ENCODE assay signal across 12 cellular contexts in genomic region chr15:98745650-98746374, GRCh38.
DNase-seq lines count a peak whose midpoint lies in the region; ATAC-seq, FAIRE-seq and TF ChIP-seq lines count a peak whose summit lies in the region.
"Had no signal": no experiment of that assay in that cellular context is flagged by ENCODE, and none has a peak within 500 bp of the region (broad histone marks: within the 10 kb centered on the region; RNA-seq: fewer than 3 reads in every experiment).

No MANE protein-coding gene starts in this region.

- H3K36me3 ChIP-seq in mammary epithelial cell (ENCODE audit: insufficient read depth, low read length) = no peaks in the 10 kb centered on the region
- no peaks in the 10 kb centered on the region for H3K36me3 ChIP-seq in naive thymus-derived CD4-positive, alpha-beta T cell (ENCODE audit: control insufficient read depth in 2 of 3, insufficient read depth in 3 of 3, low read length in 3 of 3)
- H3K36me3 ChIP-seq: esophagus muscularis mucosa, prostate gland had no signal

- TF ChIP-seq POLR2A in GM12891 (IDR thresholded peaks at IDR 0.05; ENCODE audit: low read depth, low read length) = no peak
- TF ChIP-seq POLR2A in GM18505 (IDR thresholded peaks at IDR 0.05; ENCODE audit: borderline replicate concordance, extremely low read depth, insufficient read depth, insufficient read length) = no peak

- peak overlapping the region; percentile 51 for H3K9ac ChIP-seq in mammary epithelial cell (ENCODE audit: insufficient read depth, low read length)

- H3K4me2 ChIP-seq in mammary epithelial cell (ENCODE audit: insufficient read depth, low read depth, low read length) = peak overlapping the region; percentile 70

- POLR2A ChIA-PET in naive thymus-derived CD4-positive, alpha-beta T cell (lab: Charles Lee) = no interaction called here

- no peak for ATAC-seq in naive thymus-derived CD4-positive, alpha-beta T cell
- ATAC-seq in HG02588 (IDR thresholded peaks at IDR 0.05; ENCODE audit: unreplicated experiment) (no peak), GM18505 (IDR thresholded peaks at IDR 0.05; ENCODE audit: unreplicated experiment) (no peak)

- peak overlapping the region; percentile 84 for H3K27ac ChIP-seq in mammary epithelial cell (ENCODE audit: insufficient read depth, low read depth, low read length)
- no peak overlapping the region for H3K27ac ChIP-seq in naive thymus-derived CD4-positive, alpha-beta T cell (ENCODE audit: low read depth, low read length)
- H3K27ac ChIP-seq: esophagus muscularis mucosa, prostate gland had no signal

- H4K20me1 ChIP-seq in mammary epithelial cell (ENCODE audit: insufficient read depth, low read length) = no peaks in the 10 kb centered on the region

- intact Hi-C loops in mammary epithelial cell (cut with micrococcal nuclease) = no loop called here
- intact Hi-C loops in naive thymus-derived CD4-positive, alpha-beta T cell (cut with micrococcal nuclease) = no loop called here

- H3K27me3 ChIP-seq in mammary epithelial cell (ENCODE audit: insufficient read depth, low read length) = no peaks in the 10 kb centered on the region
- H3K27me3 ChIP-seq in naive thymus-derived CD4-positive, alpha-beta T cell (ENCODE audit: control insufficient read depth in 2 of 2, insufficient read depth in 2 of 2, low read length in 2 of 2) = no peaks in the 10 kb centered on the region
- H3K27me3 ChIP-seq: esophagus muscularis mucosa had no signal

- WGBS in mammary epithelial cell (ENCODE audit: low coverage, missing lambda C conversion rate) = 47% methylated on average over 10 of the region's 10 CpGs

- peaks cover 0 to 2% (median 0%) of the 10 kb centered on the region in 11 donors for H3K9me3 Mint-ChIP-seq in naive thymus-derived CD4-positive, alpha-beta T cell
- H3K9me3 Mint-ChIP-seq: stimulated activated naive CD8-positive, alpha-beta T cell treated with anti-CD3 and anti-CD28 coated beads, Interleukin-15, Interleukin-2, amounts not matched to agents 100 ng/mL and 50 ng/mL, for 24 hours had no signal

- H3K79me2 ChIP-seq in mammary epithelial cell (ENCODE audit: insufficient read depth, low read length) = peaks cover 95% of the 10 kb centered on the region

- DNase-seq in GM12891 (ENCODE audit: insufficient read length, low spot score) (no peak), NCI-H526 (lab: John Stamatoyannopoulos, UW) (peak; percentile 7 to 49), mammary epithelial cell (peak; percentile 76), NCI-H1930 (lab: John Stamatoyannopoulos, UW) (no peak)
- DNase-seq in naive thymus-derived CD4-positive, alpha-beta T cell = no peak
- DNase-seq: Caco-2, NCI-H510A treated with DMSO at 0.1 percent for 48 hours had no signal

- in situ Hi-C loops in mammary epithelial cell (cut with MboI; ENCODE audit: low sequenced_read_pairs in 2 of 2) = no loop called here

- no TSS peak for BruUV-seq in mammary epithelial cell (replicated peaks; lab: Mats Ljungman, UMichigan)

- H3K36me3 Mint-ChIP-seq in naive thymus-derived CD4-positive, alpha-beta T cell = peaks cover 0 to 8% (median 0%) of the 10 kb centered on the region in 5 donors

- no peak for TF ChIP-seq CTCF in mammary epithelial cell (conservative IDR thresholded peaks at IDR 0.05 in 1 of 2, IDR thresholded peaks at IDR 0.05 in 1 of 2; ENCODE audit: extremely low read depth in 1 of 2, insufficient read depth in 1 of 2, low read depth in 1 of 2, low read length in 2 of 2)

- peaks cover 48% of the 10 kb centered on the region for H3K4me1 ChIP-seq in mammary epithelial cell (ENCODE audit: insufficient read depth, low read length)
- peaks cover 0 to 21% of the 10 kb centered on the region in 2 donors for H3K4me1 ChIP-seq in naive thymus-derived CD4-positive, alpha-beta T cell (ENCODE audit: control insufficient read depth in 2 of 2, insufficient read depth in 2 of 2, low read length in 2 of 2)
- H3K4me1 ChIP-seq: Caco-2 had no signal

- no peaks in the 10 kb centered on the region for H3K9me3 ChIP-seq in mammary epithelial cell (replicated peaks; ENCODE audit: insufficient read depth, low read length)
- H3K9me3 ChIP-seq in naive thymus-derived CD4-positive, alpha-beta T cell (ENCODE audit: control insufficient read depth in 2 of 3, low read length in 3 of 3) = no peaks in the 10 kb centered on the region
- H3K9me3 ChIP-seq: Caco-2, esophagus muscularis mucosa, prostate gland had no signal

- H3K27me3 Mint-ChIP-seq in naive thymus-derived CD4-positive, alpha-beta T cell = peaks cover 0 to 7% (median 0%) of the 10 kb centered on the region in 5 donors
- H3K27me3 Mint-ChIP-seq: stimulated activated naive CD8-positive, alpha-beta T cell treated with anti-CD3 and anti-CD28 coated beads, Interleukin-15, Interleukin-2, amounts not matched to agents 100 ng/mL and 50 ng/mL, for 24 hours had no signal

- peak overlapping the region in 2 of 9 donors; percentile 1 to 23 for H3K27ac Mint-ChIP-seq in naive thymus-derived CD4-positive, alpha-beta T cell
- H3K27ac Mint-ChIP-seq: stimulated activated naive CD8-positive, alpha-beta T cell treated with anti-CD3 and anti-CD28 coated beads, Interleukin-15, Interleukin-2, amounts not matched to agents 100 ng/mL and 50 ng/mL, for 24 hours had no signal

- H3K4me3 Mint-ChIP-seq in naive thymus-derived CD4-positive, alpha-beta T cell = peak overlapping the region in 6 of 10 donors; percentile 18 to 49 (median 38)
- H3K4me3 Mint-ChIP-seq: stimulated activated naive CD8-positive, alpha-beta T cell treated with anti-CD3 and anti-CD28 coated beads, Interleukin-15, Interleukin-2, amounts not matched to agents 100 ng/mL and 50 ng/mL, for 24 hours had no signal

- no peak overlapping the region for H2AFZ ChIP-seq in mammary epithelial cell (ENCODE audit: low read depth, low read length)

- dilution Hi-C loops in mammary epithelial cell (cut with HindIII; ENCODE audit: low sequenced_read_pairs) = no loop called here

- H3K4me3 ChIP-seq in mammary epithelial cell (replicated peaks in 1 of 3; ENCODE audit: insufficient read depth in 1 of 3, low read depth in 2 of 3, low read length in 3 of 3) = no peak overlapping the region
- no peak overlapping the region for H3K4me3 ChIP-seq in naive thymus-derived CD4-positive, alpha-beta T cell (ENCODE audit: low read length)
- H3K4me3 ChIP-seq: esophagus muscularis mucosa, prostate gland had no signal

- CTCF ChIA-PET in mammary epithelial cell (lab: Charles Lee; ENCODE audit: low non-redundant PET) = no interaction called here
- CTCF ChIA-PET in naive thymus-derived CD4-positive, alpha-beta T cell (lab: Charles Lee) = no interaction called here

- peaks cover 33 to 84% (median 78%) of the 10 kb centered on the region in 7 donors for H3K4me1 Mint-ChIP-seq in naive thymus-derived CD4-positive, alpha-beta T cell

- FAIRE-seq in GM12891 (lab: Jason Lieb, UNC) = peak; percentile 43

TF ChIP-seq in GM12891, 5 proteins besides CTCF, POLR2A, EP300 and RAD21:
- TF ChIP-seq POLR2AphosphoS5 (IDR thresholded peaks at IDR 0.05; ENCODE audit: low read depth, low read length) (no peak), SPI1 (IDR thresholded peaks at IDR 0.05; ENCODE audit: low read depth, low read length) (no peak), POU2F2 (IDR thresholded peaks at IDR 0.05; ENCODE audit: low read depth, low read length) (no peak), TAF1 (IDR thresholded peaks at IDR 0.05; ENCODE audit: low read depth, low read length) (no peak), PAX5 (IDR thresholded peaks at IDR 0.05; ENCODE audit: insufficient read depth, low read length, severe bottlenecking) (no peak)

Comparison
In these comparisons a context has a peak if more than half of its experiments do, and no peak if none do; other contexts are left out.
1. DNase-seq: peak in NCI-H526 (2 of 2) and mammary epithelial cell (single experiment); none in GM12891 (single experiment), naive thymus-derived CD4-positive, alpha-beta T cell (0 of 9) and NCI-H1930 (0 of 2).